In the genomic region with DNA sequence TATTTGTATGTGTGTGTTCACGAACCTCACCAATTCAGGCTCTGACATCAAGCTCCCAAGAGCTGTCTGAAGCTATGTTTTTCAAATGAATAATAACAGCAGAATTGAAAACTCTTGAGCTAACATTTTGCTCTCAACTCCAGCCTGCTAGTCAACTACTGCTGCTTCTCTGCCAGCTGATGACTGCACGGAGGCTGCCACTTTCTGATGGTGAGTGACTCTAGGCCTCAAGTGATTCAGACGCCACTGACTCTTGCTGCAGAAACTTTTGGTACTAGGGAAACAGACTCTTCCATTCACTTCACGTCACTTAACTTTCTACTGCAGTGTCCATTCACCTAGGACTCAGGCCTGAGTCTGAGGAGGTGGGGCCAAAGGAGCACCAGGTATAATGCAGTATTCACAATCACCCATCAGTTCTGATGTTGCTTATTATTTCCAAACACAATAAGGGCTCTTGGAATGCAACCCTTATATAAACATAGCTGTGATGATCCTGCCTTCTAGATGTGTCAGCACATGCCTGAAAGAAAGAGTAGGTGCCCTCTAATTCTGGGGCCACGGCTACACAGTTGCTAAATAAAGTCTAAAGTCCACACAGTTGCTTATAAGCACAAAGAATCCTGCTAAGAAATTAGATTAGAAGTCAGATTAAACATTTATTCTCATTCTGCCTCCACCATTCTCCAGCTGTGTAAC, we compare ENCODE assay signal across 15 cellular contexts. TPM values are rescaled to one million over a fixed set of nuclear protein-coding genes. Genes with fewer than 3 reads are reported as not detected.
DNase-seq lines count a peak whose midpoint lies in the region; ATAC-seq and TF ChIP-seq lines count a peak whose summit lies in the region.
"Had no signal": no experiment of that assay in that cellular context is flagged by ENCODE, and none has a peak within 500 bp of the region (broad histone marks: within the 10 kb centered on the region; RNA-seq: fewer than 3 reads in every experiment).

No MANE protein-coding gene starts in this region.

- BruUV-seq in PC-3 (replicated peaks; lab: Mats Ljungman, UMichigan) = no TSS peak

- POLR2A ChIA-PET in PC-3 (lab: Charles Lee; ENCODE audit: unreplicated experiment) = no interaction called here

- H3K27ac ChIP-seq in PC-3 (ENCODE audit: low read length) (no peak overlapping the region), osteoblast (ENCODE audit: low read depth, low read length) (peak overlapping the region; percentile 53)
- H3K27ac ChIP-seq: BLaER1 treated with 17β-estradiol and CSF1 and Interleukin-3, amounts not matched to agents 10 nM and 100 nM had no signal

- intact Hi-C loops in PC-3 (cut with micrococcal nuclease) = loop anchor here (10.0 kb wide), 1 partner anchor 1168 kb away; no protein-coding TSS in a partner anchor

- H3K4me1 Mint-ChIP-seq in activated T-cell treated with anti-CD3 and anti-CD28 coated beads, Interleukin-2, amount 50 U/mL, for 24 hours (ENCODE audit: low read depth) = peaks cover 1% of the 10 kb centered on the region

- H3K27ac Mint-ChIP-seq in activated T-cell treated with anti-CD3 and anti-CD28 coated beads, Interleukin-2, amount 50 U/mL, for 24 hours = no peak overlapping the region

- CTCF ChIA-PET in PC-3 (lab: Charles Lee) = interaction anchor here (1.0 kb wide), 1 partner anchor 110 kb away, joined by 4 read pairs; no protein-coding TSS in a partner anchor

- H3K9me2 ChIP-seq in PC-3 (replicated peaks; ENCODE audit: low read length) = no peaks in the 10 kb centered on the region

- no peak overlapping the region for H3K4me2 ChIP-seq in PC-3 (ENCODE audit: low read length)
- H3K4me2 ChIP-seq in osteoblast (ENCODE audit: insufficient read depth, low read length) = peak overlapping the region; percentile 62
- H3K4me2 ChIP-seq: BLaER1 treated with 17β-estradiol and CSF1 and Interleukin-3, amounts not matched to agents 10 nM and 100 nM had no signal

- no peak overlapping the region for H3K4me3 ChIP-seq in PC-3 (ENCODE audit: low read length)
- H3K4me3 ChIP-seq in osteoblast (ENCODE audit: insufficient read depth, low read length) = peak overlapping the region; percentile 8
- H3K4me3 ChIP-seq: BLaER1 treated with 17β-estradiol and CSF1 and Interleukin-3, amounts not matched to agents 10 nM and 100 nM had no signal

- H3K79me2 ChIP-seq in PC-3 (ENCODE audit: low read length) = no peaks in the 10 kb centered on the region
- no peaks in the 10 kb centered on the region for H3K79me2 ChIP-seq in osteoblast (ENCODE audit: insufficient read depth, low read length)

- H3K27me3 Mint-ChIP-seq in activated T-cell treated with anti-CD3 and anti-CD28 coated beads, Interleukin-2, amount 50 U/mL, for 24 hours = peaks cover 20% of the 10 kb centered on the region

- no peaks in the 10 kb centered on the region for H3F3A ChIP-seq in PC-3 (ENCODE audit: low read length, unreplicated experiment)

- no peaks in the 10 kb centered on the region for H3K36me3 Mint-ChIP-seq in activated T-cell treated with anti-CD3 and anti-CD28 coated beads, Interleukin-2, amount 50 U/mL, for 24 hours (ENCODE audit: low read depth)

- DNase-seq in GOT3 (lab: John Stamatoyannopoulos, UW) (peak; percentile 4), PC-3 (no peak), dedifferentiated amniotic fluid mesenchymal stem cell (ENCODE audit: extremely low spot score) (peak; percentile 39), osteoblast (ENCODE audit: insufficient read length, low spot score, missing footprints) (peak; percentile 88)
- DNase-seq in activated CD4-positive, alpha-beta T cell treated with anti-CD3 and anti-CD28 coated beads for 4 hours = no peak
- DNase-seq in activated T-cell treated with anti-CD3 and anti-CD28 coated beads, Interleukin-2, amount 50 U/mL, for 24 hours = no peak
- DNase-seq: activated CD4-positive, CD25-positive, alpha-beta regulatory T cell; DMS 273 treated with DMSO at 0.1 percent for 48 hours; NCI-H2081; NCI-H774; RPMI8226; T-helper 1 cell had no signal

- H2AFZ ChIP-seq in PC-3 (ENCODE audit: low read length) (0 out of 2 replicates have a peak overlapping the region, but pooled peaks have one; percentile 21), osteoblast (ENCODE audit: low read length) (peak overlapping the region; percentile 46)

- ATAC-seq in PC-3 = peak; percentile 29
- no peak for ATAC-seq in HG03039 (IDR thresholded peaks at IDR 0.05; ENCODE audit: unreplicated experiment)

- no peaks in the 10 kb centered on the region for H3K27me3 ChIP-seq in PC-3 (ENCODE audit: low read length)
- H3K27me3 ChIP-seq in osteoblast (ENCODE audit: insufficient read depth, low read length) = no peaks in the 10 kb centered on the region
- H3K27me3 ChIP-seq: BLaER1 treated with 17β-estradiol and CSF1 and Interleukin-3, amounts not matched to agents 10 nM and 100 nM had no signal

- no peaks in the 10 kb centered on the region for H4K20me1 ChIP-seq in PC-3 (ENCODE audit: low read length)
- no peaks in the 10 kb centered on the region for H4K20me1 ChIP-seq in osteoblast (ENCODE audit: insufficient read depth, low read length)
- H4K20me1 ChIP-seq: BLaER1 treated with 17β-estradiol and CSF1 and Interleukin-3, amounts not matched to agents 10 nM and 100 nM had no signal

- H3K4me1 ChIP-seq in PC-3 (ENCODE audit: insufficient read depth, low read length) (no peaks in the 10 kb centered on the region), osteoblast (ENCODE audit: insufficient read depth, low read length) (peaks cover 14% of the 10 kb centered on the region)

- no peaks in the 10 kb centered on the region for H3K9me3 ChIP-seq in PC-3 (ENCODE audit: low read length)
- no peaks in the 10 kb centered on the region for H3K9me3 ChIP-seq in osteoblast (ENCODE audit: low read depth, low read length)
- H3K9me3 ChIP-seq: BLaER1 treated with 17β-estradiol and CSF1 and Interleukin-3, amounts not matched to agents 10 nM and 100 nM had no signal

- no peaks in the 10 kb centered on the region for H3K9me3 Mint-ChIP-seq in activated T-cell treated with anti-CD3 and anti-CD28 coated beads, Interleukin-2, amount 50 U/mL, for 24 hours

- no peak for TF ChIP-seq CTCF in PC-3 (conservative IDR thresholded peaks at IDR 0.05; ENCODE audit: low read depth, low read length)
- TF ChIP-seq CTCF in osteoblast (IDR thresholded peaks at IDR 0.05; ENCODE audit: extremely low read depth, low read depth, low read length) = no peak

- no peaks in the 10 kb centered on the region for H3K36me3 ChIP-seq in PC-3 (ENCODE audit: low read depth, low read length)
- no peaks in the 10 kb centered on the region for H3K36me3 ChIP-seq in osteoblast (ENCODE audit: insufficient read depth, low read length)
- H3K36me3 ChIP-seq: BLaER1 treated with 17β-estradiol and CSF1 and Interleukin-3, amounts not matched to agents 10 nM and 100 nM had no signal

- no peak overlapping the region for H3K9ac ChIP-seq in PC-3 (ENCODE audit: low read length)
- H3K9ac ChIP-seq: BLaER1 treated with 17β-estradiol and CSF1 and Interleukin-3, amounts not matched to agents 10 nM and 100 nM had no signal

- no peak overlapping the region for H3K4me3 Mint-ChIP-seq in activated T-cell treated with anti-CD3 and anti-CD28 coated beads, Interleukin-2, amount 50 U/mL, for 24 hours

RNA-seq across cellular contexts. Expression of gene PRDM8, which starts 16.0 kb away (rescaled TPM):
- total RNA-seq in PC-3 (2014; rRNA removed) (8.9 and 9.4 TPM in 2 replicates), osteoblast (3.6 and 5.0 TPM in 2 replicates)

RNA-seq across cellular contexts. Expression of gene FGF5, which starts 53.2 kb away (rescaled TPM):
- 0.75 and 2.6 TPM in 2 replicates for total RNA-seq in PC-3 (2014; rRNA removed)
- total RNA-seq in osteoblast = 7.7 and 10.5 TPM in 2 replicates
- total RNA-seq: mesenteric fat pad had no signal

Comparison
In these comparisons a context has a peak if more than half of its experiments do, and no peak if none do; other contexts are left out.
1. DNase-seq: peak in GOT3 (single experiment), dedifferentiated amniotic fluid mesenchymal stem cell (single experiment) and osteoblast (single experiment); none in PC-3 (single experiment), activated CD4-positive, alpha-beta T cell treated with anti-CD3 and anti-CD28 coated beads for 4 hours (0 of 2) and activated T-cell treated with anti-CD3 and anti-CD28 coated beads, Interleukin-2, amount 50 U/mL, for 24 hours (single experiment).